ENCODE assay signal across 1 cellular context in the genomic region with DNA sequence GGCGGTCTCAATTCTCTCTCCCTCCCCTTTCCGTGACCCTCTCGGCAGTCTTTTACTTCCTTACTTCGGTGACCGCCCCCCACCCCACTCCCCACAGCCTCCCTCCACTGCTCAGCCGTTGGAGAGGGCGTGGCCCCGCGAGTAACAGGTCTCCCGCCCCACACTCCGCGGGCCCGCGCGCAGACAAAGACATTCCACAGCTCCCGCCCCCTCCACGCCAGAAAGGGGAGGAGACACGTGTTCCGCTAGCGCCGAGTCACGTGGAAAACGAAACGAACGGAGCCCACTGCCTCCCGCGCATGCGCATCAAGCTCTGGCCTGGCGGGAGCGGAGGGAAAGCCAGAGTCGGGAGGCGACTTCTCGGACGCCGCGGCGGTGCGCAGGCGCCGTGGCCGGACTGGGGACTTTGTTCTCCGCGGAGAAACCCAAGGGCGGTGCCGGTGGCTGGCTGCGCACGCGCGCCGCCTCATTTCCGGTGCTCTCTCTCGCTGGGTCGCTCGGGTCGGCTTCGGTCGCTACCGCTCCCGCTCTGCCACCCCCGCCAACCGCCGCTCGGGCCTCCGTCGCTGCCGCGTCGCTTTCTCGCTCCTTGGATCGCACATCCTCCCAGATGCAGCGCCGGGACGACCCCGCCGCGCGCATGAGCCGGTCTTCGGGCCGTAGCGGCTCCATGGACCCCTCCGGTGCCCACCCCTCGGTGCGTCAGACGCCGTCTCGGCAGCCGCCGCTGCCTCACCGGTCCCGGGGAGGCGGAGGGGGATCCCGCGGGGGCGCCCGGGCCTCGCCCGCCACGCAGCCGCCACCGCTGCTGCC.
TF ChIP-seq lines count a peak whose summit lies in the region.

A gene with protein sequence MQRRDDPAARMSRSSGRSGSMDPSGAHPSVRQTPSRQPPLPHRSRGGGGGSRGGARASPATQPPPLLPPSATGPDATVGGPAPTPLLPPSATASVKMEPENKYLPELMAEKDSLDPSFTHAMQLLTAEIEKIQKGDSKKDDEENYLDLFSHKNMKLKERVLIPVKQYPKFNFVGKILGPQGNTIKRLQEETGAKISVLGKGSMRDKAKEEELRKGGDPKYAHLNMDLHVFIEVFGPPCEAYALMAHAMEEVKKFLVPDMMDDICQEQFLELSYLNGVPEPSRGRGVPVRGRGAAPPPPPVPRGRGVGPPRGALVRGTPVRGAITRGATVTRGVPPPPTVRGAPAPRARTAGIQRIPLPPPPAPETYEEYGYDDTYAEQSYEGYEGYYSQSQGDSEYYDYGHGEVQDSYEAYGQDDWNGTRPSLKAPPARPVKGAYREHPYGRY (plus strand): TSS at position 483 of the 813 bp plus-strand sequence. CDS start 128 bp downstream, at position 611.

TF ChIP-seq in HEK293, 187 proteins besides CTCF, POLR2A, EP300 and RAD21 (continued from another document and continues in another):
- TF ChIP-seq ZNF391 (tag by site-specific recombination; IDR thresholded peaks at IDR 0.05; ENCODE audit: borderline replicate concordance, low read depth) (peak; percentile 21; the same call in 1 of the 2 replicates), TRIM28 (IDR thresholded peaks at IDR 0.05; ENCODE audit: borderline replicate concordance, low read length) (no peak), ZNF677 (tag by site-specific recombination; IDR thresholded peaks at IDR 0.05) (no peak), ZNF658 (tag by site-specific recombination; IDR thresholded peaks at IDR 0.05) (no peak), ZNF555 (tag by site-specific recombination; conservative IDR thresholded peaks at IDR 0.05) (no peak), ZBTB17 (tag by site-specific recombination; IDR thresholded peaks at IDR 0.05) (peak; percentile 87), KLF7 (tag by site-specific recombination; IDR thresholded peaks at IDR 0.05; ENCODE audit: borderline replicate concordance) (peak; percentile 90), ZNF10 (tag by site-specific recombination; IDR thresholded peaks at IDR 0.05) (peak; percentile 57; the same call in 1 of the 2 replicates), ZBTB21 (tag by site-specific recombination; IDR thresholded peaks at IDR 0.05) (no peak), ZNF610 (tag by site-specific recombination; IDR thresholded peaks at IDR 0.05; ENCODE audit: borderline replicate concordance) (peak; percentile 70; the same call in 1 of the 2 replicates), ZNF341 (tag by site-specific recombination; IDR thresholded peaks at IDR 0.05; ENCODE audit: low read depth) (peak; percentile 81), ZNF837 (tag by site-specific recombination; IDR thresholded peaks at IDR 0.05) (no peak), ZNF248 (tag by site-specific recombination; IDR thresholded peaks at IDR 0.05) (no peak), HOXA7 (CRISPR knock-in tag; IDR thresholded peaks at IDR 0.05; ENCODE audit: borderline replicate concordance) (no peak), ZNF24 (tag by site-specific recombination; IDR thresholded peaks at IDR 0.05) (no peak; the same call in none of the 2 replicates), KLF8 (tag by site-specific recombination; IDR thresholded peaks at IDR 0.05) (peak; percentile 65), ZNF521 (tag by site-specific recombination; IDR thresholded peaks at IDR 0.05) (no peak), ZNF292 (tag by site-specific recombination; IDR thresholded peaks at IDR 0.05; ENCODE audit: borderline replicate concordance, low read depth) (no peak), SETDB1 (IDR thresholded peaks at IDR 0.05; ENCODE audit: insufficient read length, low read length) (no peak), SCRT2 (tag by site-specific recombination; IDR thresholded peaks at IDR 0.05) (peak; percentile 100), MYNN (tag by site-specific recombination; IDR thresholded peaks at IDR 0.05; ENCODE audit: borderline replicate concordance) (no peak), HOXD13 (CRISPR knock-in tag; IDR thresholded peaks at IDR 0.05; ENCODE audit: borderline replicate concordance) (no peak)
- TF ChIP-seq, protein P1, sequence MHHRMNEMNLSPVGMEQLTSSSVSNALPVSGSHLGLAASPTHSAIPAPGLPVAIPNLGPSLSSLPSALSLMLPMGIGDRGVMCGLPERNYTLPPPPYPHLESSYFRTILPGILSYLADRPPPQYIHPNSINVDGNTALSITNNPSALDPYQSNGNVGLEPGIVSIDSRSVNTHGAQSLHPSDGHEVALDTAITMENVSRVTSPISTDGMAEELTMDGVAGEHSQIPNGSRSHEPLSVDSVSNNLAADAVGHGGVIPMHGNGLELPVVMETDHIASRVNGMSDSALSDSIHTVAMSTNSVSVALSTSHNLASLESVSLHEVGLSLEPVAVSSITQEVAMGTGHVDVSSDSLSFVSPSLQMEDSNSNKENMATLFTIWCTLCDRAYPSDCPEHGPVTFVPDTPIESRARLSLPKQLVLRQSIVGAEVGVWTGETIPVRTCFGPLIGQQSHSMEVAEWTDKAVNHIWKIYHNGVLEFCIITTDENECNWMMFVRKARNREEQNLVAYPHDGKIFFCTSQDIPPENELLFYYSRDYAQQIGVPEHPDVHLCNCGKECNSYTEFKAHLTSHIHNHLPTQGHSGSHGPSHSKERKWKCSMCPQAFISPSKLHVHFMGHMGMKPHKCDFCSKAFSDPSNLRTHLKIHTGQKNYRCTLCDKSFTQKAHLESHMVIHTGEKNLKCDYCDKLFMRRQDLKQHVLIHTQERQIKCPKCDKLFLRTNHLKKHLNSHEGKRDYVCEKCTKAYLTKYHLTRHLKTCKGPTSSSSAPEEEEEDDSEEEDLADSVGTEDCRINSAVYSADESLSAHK (tag by site-specific recombination; IDR thresholded peaks at IDR 0.05): no peak
- TF ChIP-seq, protein P2, sequence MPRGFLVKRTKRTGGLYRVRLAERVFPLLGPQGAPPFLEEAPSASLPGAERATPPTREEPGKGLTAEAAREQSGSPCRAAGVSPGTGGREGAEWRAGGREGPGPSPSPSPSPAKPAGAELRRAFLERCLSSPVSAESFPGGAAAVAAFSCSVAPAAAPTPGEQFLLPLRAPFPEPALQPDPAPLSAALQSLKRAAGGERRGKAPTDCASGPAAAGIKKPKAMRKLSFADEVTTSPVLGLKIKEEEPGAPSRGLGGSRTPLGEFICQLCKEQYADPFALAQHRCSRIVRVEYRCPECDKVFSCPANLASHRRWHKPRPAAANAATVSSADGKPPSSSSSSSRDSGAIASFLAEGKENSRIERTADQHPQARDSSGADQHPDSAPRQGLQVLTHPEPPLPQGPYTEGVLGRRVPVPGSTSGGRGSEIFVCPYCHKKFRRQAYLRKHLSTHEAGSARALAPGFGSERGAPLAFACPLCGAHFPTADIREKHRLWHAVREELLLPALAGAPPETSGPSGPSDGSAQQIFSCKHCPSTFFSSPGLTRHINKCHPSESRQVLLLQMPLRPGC (tag by site-specific recombination; IDR thresholded peaks at IDR 0.05): peak; percentile 79
- TF ChIP-seq, protein P3, sequence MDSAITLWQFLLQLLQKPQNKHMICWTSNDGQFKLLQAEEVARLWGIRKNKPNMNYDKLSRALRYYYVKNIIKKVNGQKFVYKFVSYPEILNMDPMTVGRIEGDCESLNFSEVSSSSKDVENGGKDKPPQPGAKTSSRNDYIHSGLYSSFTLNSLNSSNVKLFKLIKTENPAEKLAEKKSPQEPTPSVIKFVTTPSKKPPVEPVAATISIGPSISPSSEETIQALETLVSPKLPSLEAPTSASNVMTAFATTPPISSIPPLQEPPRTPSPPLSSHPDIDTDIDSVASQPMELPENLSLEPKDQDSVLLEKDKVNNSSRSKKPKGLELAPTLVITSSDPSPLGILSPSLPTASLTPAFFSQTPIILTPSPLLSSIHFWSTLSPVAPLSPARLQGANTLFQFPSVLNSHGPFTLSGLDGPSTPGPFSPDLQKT (IDR thresholded peaks at IDR 0.05; ENCODE audit: borderline replicate concordance, low read depth, low read length): no peak; the same call in 1 of the 2 replicates
- TF ChIP-seq, protein P4, sequence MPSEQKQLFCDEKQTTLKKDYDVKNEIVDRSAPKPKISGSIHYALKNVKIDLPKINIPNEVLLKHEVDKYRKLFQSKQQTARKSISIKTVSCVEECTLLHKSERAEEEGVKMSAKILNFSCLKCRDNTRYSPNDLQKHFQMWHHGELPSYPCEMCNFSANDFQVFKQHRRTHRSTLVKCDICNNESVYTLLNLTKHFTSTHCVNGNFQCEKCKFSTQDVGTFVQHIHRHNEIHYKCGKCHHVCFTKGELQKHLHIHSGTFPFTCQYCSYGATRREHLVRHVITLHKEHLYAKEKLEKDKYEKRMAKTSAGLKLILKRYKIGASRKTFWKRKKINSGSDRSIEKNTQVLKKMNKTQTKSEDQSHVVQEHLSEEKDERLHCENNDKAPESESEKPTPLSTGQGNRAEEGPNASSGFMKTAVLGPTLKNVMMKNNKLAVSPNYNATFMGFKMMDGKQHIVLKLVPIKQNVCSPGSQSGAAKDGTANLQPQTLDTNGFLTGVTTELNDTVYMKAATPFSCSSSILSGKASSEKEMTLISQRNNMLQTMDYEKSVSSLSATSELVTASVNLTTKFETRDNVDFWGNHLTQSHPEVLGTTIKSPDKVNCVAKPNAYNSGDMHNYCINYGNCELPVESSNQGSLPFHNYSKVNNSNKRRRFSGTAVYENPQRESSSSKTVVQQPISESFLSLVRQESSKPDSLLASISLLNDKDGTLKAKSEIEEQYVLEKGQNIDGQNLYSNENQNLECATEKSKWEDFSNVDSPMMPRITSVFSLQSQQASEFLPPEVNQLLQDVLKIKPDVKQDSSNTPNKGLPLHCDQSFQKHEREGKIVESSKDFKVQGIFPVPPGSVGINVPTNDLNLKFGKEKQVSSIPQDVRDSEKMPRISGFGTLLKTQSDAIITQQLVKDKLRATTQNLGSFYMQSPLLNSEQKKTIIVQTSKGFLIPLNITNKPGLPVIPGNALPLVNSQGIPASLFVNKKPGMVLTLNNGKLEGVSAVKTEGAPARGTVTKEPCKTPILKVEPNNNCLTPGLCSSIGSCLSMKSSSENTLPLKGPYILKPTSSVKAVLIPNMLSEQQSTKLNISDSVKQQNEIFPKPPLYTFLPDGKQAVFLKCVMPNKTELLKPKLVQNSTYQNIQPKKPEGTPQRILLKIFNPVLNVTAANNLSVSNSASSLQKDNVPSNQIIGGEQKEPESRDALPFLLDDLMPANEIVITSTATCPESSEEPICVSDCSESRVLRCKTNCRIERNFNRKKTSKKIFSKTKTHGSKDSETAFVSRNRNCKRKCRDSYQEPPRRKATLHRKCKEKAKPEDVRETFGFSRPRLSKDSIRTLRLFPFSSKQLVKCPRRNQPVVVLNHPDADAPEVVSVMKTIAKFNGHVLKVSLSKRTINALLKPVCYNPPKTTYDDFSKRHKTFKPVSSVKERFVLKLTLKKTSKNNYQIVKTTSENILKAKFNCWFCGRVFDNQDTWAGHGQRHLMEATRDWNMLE (tag by site-specific recombination; conservative IDR thresholded peaks at IDR 0.05; ENCODE audit: low read depth): no peak
- TF ChIP-seq, protein P5, sequence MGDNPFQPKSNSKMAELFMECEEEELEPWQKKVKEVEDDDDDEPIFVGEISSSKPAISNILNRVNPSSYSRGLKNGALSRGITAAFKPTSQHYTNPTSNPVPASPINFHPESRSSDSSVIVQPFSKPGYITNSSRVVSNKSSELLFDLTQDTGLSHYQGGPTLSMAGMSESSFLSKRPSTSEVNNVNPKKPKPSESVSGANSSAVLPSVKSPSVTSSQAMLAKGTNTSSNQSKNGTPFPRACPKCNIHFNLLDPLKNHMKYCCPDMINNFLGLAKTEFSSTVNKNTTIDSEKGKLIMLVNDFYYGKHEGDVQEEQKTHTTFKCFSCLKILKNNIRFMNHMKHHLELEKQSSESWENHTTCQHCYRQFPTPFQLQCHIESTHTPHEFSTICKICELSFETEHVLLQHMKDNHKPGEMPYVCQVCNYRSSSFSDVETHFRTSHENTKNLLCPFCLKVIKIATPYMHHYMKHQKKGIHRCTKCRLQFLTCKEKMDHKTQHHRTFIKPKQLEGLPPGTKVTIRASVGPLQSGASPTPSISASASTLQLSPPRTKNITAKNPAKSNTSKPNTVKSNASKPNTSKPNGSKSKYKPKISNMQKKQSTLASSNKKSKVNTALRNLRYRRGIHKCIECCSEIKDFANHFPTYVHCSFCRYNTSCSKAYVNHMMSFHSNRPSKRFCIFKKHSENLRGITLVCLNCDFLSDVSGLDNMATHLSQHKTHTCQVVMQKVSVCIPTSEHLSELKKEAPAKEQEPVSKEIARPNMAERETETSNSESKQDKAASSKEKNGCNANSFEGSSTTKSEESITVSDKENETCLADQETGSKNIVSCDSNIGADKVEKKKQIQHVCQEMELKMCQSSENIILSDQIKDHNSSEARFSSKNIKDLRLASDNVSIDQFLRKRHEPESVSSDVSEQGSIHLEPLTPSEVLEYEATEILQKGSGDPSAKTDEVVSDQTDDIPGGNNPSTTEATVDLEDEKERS (tag by site-specific recombination; IDR thresholded peaks at IDR 0.05): no peak
- TF ChIP-seq, protein P6, sequence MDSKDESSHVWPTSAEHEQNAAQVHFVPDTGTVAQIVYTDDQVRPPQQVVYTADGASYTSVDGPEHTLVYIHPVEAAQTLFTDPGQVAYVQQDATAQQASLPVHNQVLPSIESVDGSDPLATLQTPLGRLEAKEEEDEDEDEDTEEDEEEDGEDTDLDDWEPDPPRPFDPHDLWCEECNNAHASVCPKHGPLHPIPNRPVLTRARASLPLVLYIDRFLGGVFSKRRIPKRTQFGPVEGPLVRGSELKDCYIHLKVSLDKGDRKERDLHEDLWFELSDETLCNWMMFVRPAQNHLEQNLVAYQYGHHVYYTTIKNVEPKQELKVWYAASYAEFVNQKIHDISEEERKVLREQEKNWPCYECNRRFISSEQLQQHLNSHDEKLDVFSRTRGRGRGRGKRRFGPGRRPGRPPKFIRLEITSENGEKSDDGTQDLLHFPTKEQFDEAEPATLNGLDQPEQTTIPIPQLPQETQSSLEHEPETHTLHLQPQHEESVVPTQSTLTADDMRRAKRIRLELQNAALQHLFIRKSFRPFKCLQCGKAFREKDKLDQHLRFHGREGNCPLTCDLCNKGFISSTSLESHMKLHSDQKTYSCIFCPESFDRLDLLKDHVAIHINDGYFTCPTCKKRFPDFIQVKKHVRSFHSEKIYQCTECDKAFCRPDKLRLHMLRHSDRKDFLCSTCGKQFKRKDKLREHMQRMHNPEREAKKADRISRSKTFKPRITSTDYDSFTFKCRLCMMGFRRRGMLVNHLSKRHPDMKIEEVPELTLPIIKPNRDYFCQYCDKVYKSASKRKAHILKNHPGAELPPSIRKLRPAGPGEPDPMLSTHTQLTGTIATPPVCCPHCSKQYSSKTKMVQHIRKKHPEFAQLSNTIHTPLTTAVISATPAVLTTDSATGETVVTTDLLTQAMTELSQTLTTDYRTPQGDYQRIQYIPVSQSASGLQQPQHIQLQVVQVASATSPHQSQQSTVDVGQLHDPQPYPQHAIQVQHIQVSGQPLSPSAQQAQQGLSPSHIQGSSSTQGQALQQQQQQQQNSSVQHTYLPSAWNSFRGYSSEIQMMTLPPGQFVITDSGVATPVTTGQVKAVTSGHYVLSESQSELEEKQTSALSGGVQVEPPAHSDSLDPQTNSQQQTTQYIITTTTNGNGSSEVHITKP (tag by site-specific recombination; IDR thresholded peaks at IDR 0.05): peak; percentile 30; the same call in 1 of the 2 replicates
- TF ChIP-seq, protein P7, sequence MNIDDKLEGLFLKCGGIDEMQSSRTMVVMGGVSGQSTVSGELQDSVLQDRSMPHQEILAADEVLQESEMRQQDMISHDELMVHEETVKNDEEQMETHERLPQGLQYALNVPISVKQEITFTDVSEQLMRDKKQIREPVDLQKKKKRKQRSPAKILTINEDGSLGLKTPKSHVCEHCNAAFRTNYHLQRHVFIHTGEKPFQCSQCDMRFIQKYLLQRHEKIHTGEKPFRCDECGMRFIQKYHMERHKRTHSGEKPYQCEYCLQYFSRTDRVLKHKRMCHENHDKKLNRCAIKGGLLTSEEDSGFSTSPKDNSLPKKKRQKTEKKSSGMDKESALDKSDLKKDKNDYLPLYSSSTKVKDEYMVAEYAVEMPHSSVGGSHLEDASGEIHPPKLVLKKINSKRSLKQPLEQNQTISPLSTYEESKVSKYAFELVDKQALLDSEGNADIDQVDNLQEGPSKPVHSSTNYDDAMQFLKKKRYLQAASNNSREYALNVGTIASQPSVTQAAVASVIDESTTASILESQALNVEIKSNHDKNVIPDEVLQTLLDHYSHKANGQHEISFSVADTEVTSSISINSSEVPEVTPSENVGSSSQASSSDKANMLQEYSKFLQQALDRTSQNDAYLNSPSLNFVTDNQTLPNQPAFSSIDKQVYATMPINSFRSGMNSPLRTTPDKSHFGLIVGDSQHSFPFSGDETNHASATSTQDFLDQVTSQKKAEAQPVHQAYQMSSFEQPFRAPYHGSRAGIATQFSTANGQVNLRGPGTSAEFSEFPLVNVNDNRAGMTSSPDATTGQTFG (tag by site-specific recombination; IDR thresholded peaks at IDR 0.05; ENCODE audit: borderline replicate concordance): no peak
